ENCODE assay signal across 9 cellular contexts in genomic region chr11:115939726-115940421, GRCh38.
DNase-seq lines count a peak whose midpoint lies in the region; ATAC-seq lines count a peak whose summit lies in the region.
"Had no signal": no experiment of that assay in that cellular context is flagged by ENCODE, and none has a peak within 500 bp of the region (broad histone marks: within the 10 kb centered on the region; RNA-seq: fewer than 3 reads in every experiment).

No MANE protein-coding gene starts in this region.

- no peaks in the 10 kb centered on the region for H3K79me1 ChIP-seq in neuronal stem cell (ENCODE audit: low read depth, low read length)

- no peak overlapping the region for H3K4me2 ChIP-seq in neuronal stem cell (ENCODE audit: insufficient read depth, low read length, poor library complexity, severe bottlenecking)

- H3K23ac ChIP-seq in neuronal stem cell (ENCODE audit: low read depth, low read length, poor library complexity), result peak overlapping the region; percentile 48

- H3K18ac ChIP-seq in neuronal stem cell (ENCODE audit: low read length), result no peak overlapping the region

- H3K27me3 ChIP-seq in neuronal stem cell (ENCODE audit: control insufficient read depth in 3 of 3, insufficient read depth in 3 of 3, low read depth in 1 of 3, low read length in 3 of 3), result peaks cover 0 to 2% (median 0%) of the 10 kb centered on the region in 3 experiments

- H3K14ac ChIP-seq in neuronal stem cell (ENCODE audit: low read length), result no peak overlapping the region

- H3K4me1 ChIP-seq in neuronal stem cell (ENCODE audit: control insufficient read depth in 2 of 2, insufficient read depth in 1 of 2, low read depth in 1 of 2, low read length in 2 of 2), result peaks cover 0 to 1% of the 10 kb centered on the region in 2 donors

- H4K8ac ChIP-seq in neuronal stem cell (ENCODE audit: low read depth, low read length), result no peak overlapping the region

- H2BK120ac ChIP-seq in neuronal stem cell (ENCODE audit: low read depth, low read length), result no peak overlapping the region

- H2BK15ac ChIP-seq in neuronal stem cell (ENCODE audit: low read length), result no peak overlapping the region

- H4K91ac ChIP-seq in neuronal stem cell (ENCODE audit: low read depth, low read length, poor library complexity), result no peak overlapping the region

- H3K4ac ChIP-seq in neuronal stem cell (ENCODE audit: low read length), result no peak overlapping the region

- no peak overlapping the region for H3K9ac ChIP-seq in neuronal stem cell (ENCODE audit: low read depth, low read length, poor library complexity)

- no peak overlapping the region for H2BK12ac ChIP-seq in neuronal stem cell (ENCODE audit: low read length)

- no peak overlapping the region for H2BK5ac ChIP-seq in neuronal stem cell (ENCODE audit: low read length)

- H3K9me3 ChIP-seq in neuronal stem cell (replicated peaks in 1 of 2; ENCODE audit: control insufficient read depth in 2 of 2, insufficient read depth in 1 of 2, low read depth in 1 of 2, low read length in 2 of 2), result no peaks in the 10 kb centered on the region

- no peak overlapping the region for H3K4me3 ChIP-seq in neuronal stem cell (ENCODE audit: low read length in 2 of 2)

- peak; percentile 98 for DNase-seq in NCI-H2171 treated with DMSO at 0.1 percent for 48 hours (lab: John Stamatoyannopoulos, UW)
- no peak for DNase-seq in neuronal stem cell (ENCODE audit: low spot score)
- DNase-seq in pons (ENCODE audit: low spot score), result no peak
- DNase-seq in HT-29 (ENCODE audit: low spot score), result no peak
- no peak for DNase-seq in stimulated activated CD8-positive, alpha-beta memory T cell treated with anti-CD3 and anti-CD28 coated beads, Interleukin-4, amount 100 ng/mL, for 48 hours
- DNase-seq: hypothalamus had no signal

- WGBS in neuronal stem cell (ENCODE audit: extremely low coverage in 2 of 2, insufficient read length in 2 of 2, insufficient replicate concordance in 1 of 2), 2 donors, result no CpG with 5 or more reads among the region's 7 CpGs

- ATAC-seq in GM19043 (IDR thresholded peaks at IDR 0.05; ENCODE audit: low read depth, unreplicated experiment) (peak; percentile 54), HG03354 (IDR thresholded peaks at IDR 0.05; ENCODE audit: poor library complexity, severe bottlenecking, unreplicated experiment) (peak; percentile 81), HG02642 (IDR thresholded peaks at IDR 0.05; ENCODE audit: poor library complexity, unreplicated experiment) (no peak)

- no peaks in the 10 kb centered on the region for H3K36me3 ChIP-seq in neuronal stem cell (replicated peaks in 1 of 2; ENCODE audit: control insufficient read depth in 2 of 2, insufficient read depth in 2 of 2, low read length in 2 of 2)

- no peak overlapping the region for H2AK5ac ChIP-seq in neuronal stem cell (ENCODE audit: low read depth, low read length)

- no peak overlapping the region for H3K27ac ChIP-seq in neuronal stem cell (replicated peaks; ENCODE audit: low read length)

- no peak overlapping the region for H2AFZ ChIP-seq in neuronal stem cell (ENCODE audit: low read length)
